8 cellular contexts compared by ENCODE assay signal in the genomic region with DNA sequence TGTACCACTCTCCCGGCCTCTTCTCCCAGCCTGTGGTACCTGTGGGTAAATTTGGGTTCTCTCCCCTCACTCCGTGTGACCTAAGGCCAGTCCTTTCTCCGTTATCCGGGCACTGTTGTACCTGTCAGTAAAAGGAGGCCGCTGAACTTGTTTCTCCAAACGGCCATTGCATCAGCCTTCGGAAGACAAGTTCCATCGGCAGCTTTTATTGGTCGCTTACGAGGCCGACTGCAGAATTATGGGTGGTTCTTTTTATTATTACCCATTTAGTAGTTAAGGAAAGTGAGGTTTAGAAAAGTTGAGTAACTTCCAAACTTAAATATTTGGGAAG. TPM values are rescaled to one million over a fixed set of nuclear protein-coding genes. Genes with fewer than 3 reads are reported as not detected.
DNase-seq lines count a peak whose midpoint lies in the region; ATAC-seq and TF ChIP-seq lines count a peak whose summit lies in the region.

No MANE protein-coding gene starts in this region.

- CTCF ChIA-PET in activated CD4-positive, alpha-beta T cell treated with anti-CD3 and anti-CD28 coated beads for 36 hours (lab: Charles Lee): interaction anchor here (0.7 to 3.2 kb wide), 10 partner anchors 8 to 577 kb away, joined by 3 to 12 read pairs (median 5); a partner anchor contains a TSS
- CTCF ChIA-PET in activated CD4-positive, alpha-beta memory T cell treated with anti-CD3 and anti-CD28 coated beads, Interleukin-2, amount 10 ng/mL, durations not matched to agents 7 days and 5 days (lab: Charles Lee): interaction anchor here (0.6 to 8.4 kb wide), 9 partner anchors 10 to 507 kb away, joined by 3 to 63 read pairs (median 5); a partner anchor contains a TSS

- H3K4me3 ChIP-seq in fibroblast of pulmonary artery (replicated peaks; ENCODE audit: low read depth, low read length): peak overlapping the region; percentile 97

- POLR2A ChIA-PET in activated CD4-positive, alpha-beta T cell treated with anti-CD3 and anti-CD28 coated beads for 36 hours (lab: Charles Lee): interaction anchor here (0.6 to 3.2 kb wide), 6 partner anchors 9 to 226 kb away, joined by 3 to 22 read pairs (median 6); a partner anchor contains a TSS
- POLR2A ChIA-PET in activated CD4-positive, alpha-beta memory T cell treated with anti-CD3 and anti-CD28 coated beads, Interleukin-2, amount 10 ng/mL, durations not matched to agents 7 days and 5 days (lab: Charles Lee): interaction anchor here (0.7 to 10.8 kb wide), 13 partner anchors 10 to 519 kb away, joined by 3 to 445 read pairs (median 9); a partner anchor contains a TSS

- no peaks in the 10 kb centered on the region for H3K9me3 Mint-ChIP-seq in activated CD4-positive, alpha-beta T cell treated with anti-CD3 and anti-CD28 coated beads for 36 hours (ENCODE audit: low read depth)
- no peaks in the 10 kb centered on the region for H3K9me3 Mint-ChIP-seq in activated CD4-positive, alpha-beta memory T cell treated with anti-CD3 and anti-CD28 coated beads, Interleukin-2, amount 10 ng/mL, durations not matched to agents 7 days and 5 days
- H3K9me3 Mint-ChIP-seq in osteocyte (ENCODE audit: unreplicated experiment): no peaks in the 10 kb centered on the region

- H3K4me3 Mint-ChIP-seq in activated CD4-positive, alpha-beta T cell treated with anti-CD3 and anti-CD28 coated beads for 36 hours: peak overlapping the region; percentile 96
- H3K4me3 Mint-ChIP-seq in activated CD4-positive, alpha-beta memory T cell treated with anti-CD3 and anti-CD28 coated beads, Interleukin-2, amount 10 ng/mL, durations not matched to agents 7 days and 5 days: peak overlapping the region; percentile 81
- H3K4me3 Mint-ChIP-seq in osteocyte (ENCODE audit: unreplicated experiment): peak overlapping the region; percentile 98

- H3K4me1 Mint-ChIP-seq in activated CD4-positive, alpha-beta T cell treated with anti-CD3 and anti-CD28 coated beads for 36 hours: peaks cover 55% of the 10 kb centered on the region
- H3K4me1 Mint-ChIP-seq in activated CD4-positive, alpha-beta memory T cell treated with anti-CD3 and anti-CD28 coated beads, Interleukin-2, amount 10 ng/mL, durations not matched to agents 7 days and 5 days: peaks cover 53% of the 10 kb centered on the region
- peaks cover 37% of the 10 kb centered on the region for H3K4me1 Mint-ChIP-seq in osteocyte (ENCODE audit: unreplicated experiment)

- H3K27ac Mint-ChIP-seq in activated CD4-positive, alpha-beta T cell treated with anti-CD3 and anti-CD28 coated beads for 36 hours: peak overlapping the region; percentile 99
- peak overlapping the region; percentile 87 for H3K27ac Mint-ChIP-seq in activated CD4-positive, alpha-beta memory T cell treated with anti-CD3 and anti-CD28 coated beads, Interleukin-2, amount 10 ng/mL, durations not matched to agents 7 days and 5 days
- peak overlapping the region; percentile 98 for H3K27ac Mint-ChIP-seq in osteocyte (ENCODE audit: unreplicated experiment)

- H3K36me3 Mint-ChIP-seq in activated CD4-positive, alpha-beta T cell treated with anti-CD3 and anti-CD28 coated beads for 36 hours (ENCODE audit: low read depth): peaks cover 49% of the 10 kb centered on the region
- peaks cover 54% of the 10 kb centered on the region for H3K36me3 Mint-ChIP-seq in activated CD4-positive, alpha-beta memory T cell treated with anti-CD3 and anti-CD28 coated beads, Interleukin-2, amount 10 ng/mL, durations not matched to agents 7 days and 5 days (ENCODE audit: low read depth)
- peaks cover 24% of the 10 kb centered on the region for H3K36me3 Mint-ChIP-seq in osteocyte (ENCODE audit: unreplicated experiment)

- intact Hi-C loops in activated CD4-positive, alpha-beta T cell treated with anti-CD3 and anti-CD28 coated beads for 36 hours (cut with DNase I, micrococcal nuclease): loop anchor here (1.0 to 5.0 kb wide), 6 partner anchors 11 to 1011 kb away; a partner anchor contains a TSS

- no peak for TF ChIP-seq CTCF in fibroblast of pulmonary artery (IDR thresholded peaks at IDR 0.05; ENCODE audit: low read length, missing control alignments)
- TF ChIP-seq CTCF in osteocyte (IDR thresholded peaks at IDR 0.05): no peak

- H3K27me3 Mint-ChIP-seq in activated CD4-positive, alpha-beta T cell treated with anti-CD3 and anti-CD28 coated beads for 36 hours: no peaks in the 10 kb centered on the region
- H3K27me3 Mint-ChIP-seq in activated CD4-positive, alpha-beta memory T cell treated with anti-CD3 and anti-CD28 coated beads, Interleukin-2, amount 10 ng/mL, durations not matched to agents 7 days and 5 days: no peaks in the 10 kb centered on the region
- H3K27me3 Mint-ChIP-seq in osteocyte (ENCODE audit: unreplicated experiment): no peaks in the 10 kb centered on the region

- peak; percentile 6 for ATAC-seq in activated CD4-positive, alpha-beta T cell treated with anti-CD3 and anti-CD28 coated beads for 36 hours
- ATAC-seq in HG03432 (IDR thresholded peaks at IDR 0.05; ENCODE audit: unreplicated experiment): peak; percentile 8
- ATAC-seq in HG02840 (IDR thresholded peaks at IDR 0.05; ENCODE audit: low FRiP score, unreplicated experiment): no peak

- DNase-seq in activated CD4-positive, alpha-beta T cell treated with anti-CD3 and anti-CD28 coated beads for 36 hours: peak; percentile 39
- DNase-seq in activated CD4-positive, alpha-beta T cell treated with anti-CD3 and anti-CD28 coated beads for 1 hour: no peak
- peak; percentile 33 for DNase-seq in activated CD4-positive, alpha-beta memory T cell treated with anti-CD3 and anti-CD28 coated beads, Interleukin-2, amount 10 ng/mL, durations not matched to agents 7 days and 5 days
- DNase-seq in fibroblast of pulmonary artery (ENCODE audit: low read depth) (peak; percentile 62), osteocyte (ENCODE audit: extremely low spot score, unreplicated experiment) (no peak), medulla oblongata (ENCODE audit: extremely low spot score) (no peak)

RNA-seq across cellular contexts. Expression of a gene that starts 0.6 kb away (rescaled TPM):
- 10 to 100 TPM; 27.1 to 37.2 TPM for total RNA-seq in activated CD4-positive, alpha-beta T cell treated with anti-CD3 and anti-CD28 coated beads for 36 hours
- 10 to 100 TPM; 43.8 to 49.4 TPM for total RNA-seq in activated CD4-positive, alpha-beta memory T cell treated with anti-CD3 and anti-CD28 coated beads, Interleukin-2, amount 10 ng/mL, durations not matched to agents 7 days and 5 days
- total RNA-seq in osteocyte: 25.2 and 25.6 TPM in 2 replicates

RNA-seq across cellular contexts. Expression of a gene that starts 12.0 kb away (rescaled TPM):
- total RNA-seq in activated CD4-positive, alpha-beta T cell treated with anti-CD3 and anti-CD28 coated beads for 36 hours: 10 to 100 TPM; 17.5 to 18.8 TPM
- total RNA-seq in activated CD4-positive, alpha-beta memory T cell treated with anti-CD3 and anti-CD28 coated beads, Interleukin-2, amount 10 ng/mL, durations not matched to agents 7 days and 5 days: 10 to 100 TPM; 41.2 to 42.1 TPM
- total RNA-seq in osteocyte: 7.7 TPM in 2 replicates

RNA-seq across cellular contexts. Expression of a gene that starts 33.2 kb away (rescaled TPM):
- not detected for total RNA-seq in activated CD4-positive, alpha-beta T cell treated with anti-CD3 and anti-CD28 coated beads for 36 hours
- total RNA-seq in activated CD4-positive, alpha-beta memory T cell treated with anti-CD3 and anti-CD28 coated beads, Interleukin-2, amount 10 ng/mL, durations not matched to agents 7 days and 5 days: not detected
- total RNA-seq in osteocyte: not detected in 2 replicates

Comparison
In these comparisons a context has a peak if more than half of its experiments do, and no peak if none do; other contexts are left out.
1. DNase-seq: peak in activated CD4-positive, alpha-beta T cell treated with anti-CD3 and anti-CD28 coated beads for 36 hours (single experiment), activated CD4-positive, alpha-beta memory T cell treated with anti-CD3 and anti-CD28 coated beads, Interleukin-2, amount 10 ng/mL, durations not matched to agents 7 days and 5 days (single experiment) and fibroblast of pulmonary artery (single experiment); none in activated CD4-positive, alpha-beta T cell treated with anti-CD3 and anti-CD28 coated beads for 1 hour (single experiment), osteocyte (single experiment) and medulla oblongata (single experiment).
2. Peak in every context shown above with its lines, with median percentiles within 50 percentile points of each other: H3K27ac Mint-ChIP-seq and H3K4me3 Mint-ChIP-seq.